Comparison of ENCODE assay signal across 8 cellular contexts in the genomic region with DNA sequence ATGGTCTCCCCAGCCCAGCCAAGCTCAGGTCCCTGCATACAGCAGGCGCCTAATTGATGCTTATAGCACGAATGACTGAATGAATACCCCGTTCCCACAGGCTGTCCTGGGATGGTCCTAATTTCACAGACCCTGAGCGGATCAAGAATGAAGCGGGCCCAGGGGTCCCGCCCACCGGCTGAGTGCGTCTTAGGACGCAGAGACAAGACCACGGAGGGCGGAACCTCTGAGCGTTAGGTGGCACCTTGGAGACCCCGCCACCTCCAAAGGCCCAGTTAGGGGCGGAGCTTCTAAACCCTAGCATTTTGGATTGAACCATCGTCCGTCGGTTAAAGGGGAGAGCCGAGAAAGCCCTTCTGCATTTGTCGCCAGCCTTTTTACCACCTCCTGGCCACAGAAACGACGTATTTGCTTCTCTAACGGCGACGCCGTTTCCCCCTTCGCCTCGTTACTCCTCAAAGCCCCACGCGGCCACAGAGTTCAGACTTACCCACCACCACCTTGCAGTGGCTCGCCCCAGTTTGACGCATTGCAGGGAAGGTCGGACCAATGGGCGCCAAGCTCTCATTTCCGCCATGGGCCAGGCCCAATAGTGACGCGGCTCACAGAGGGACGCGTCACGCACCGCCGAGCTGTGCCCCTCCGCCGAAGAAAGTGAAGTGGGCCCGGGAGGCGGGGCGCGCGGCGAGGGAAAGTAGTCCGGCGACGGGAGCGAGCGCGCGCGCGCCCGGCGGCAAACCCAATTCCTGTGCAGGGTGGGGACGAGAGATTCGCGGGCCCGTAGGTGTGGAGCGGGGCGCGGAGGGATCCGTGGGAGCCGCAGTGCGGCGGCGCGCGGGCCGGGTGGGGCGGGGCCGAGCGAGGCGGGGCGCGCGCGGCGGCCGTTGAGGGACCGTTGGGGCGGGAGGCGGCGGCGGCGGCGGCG. TPM values are rescaled to one million over a fixed set of nuclear protein-coding genes. Genes with fewer than 3 reads are reported as not detected.
A peak's percentile ranks its signal among the peaks of the same experiment; 100 is the strongest.
DNase-seq lines count a peak whose midpoint lies in the region; TF ChIP-seq lines count a peak whose summit lies in the region.

No MANE protein-coding gene starts in this region.

- DNase-seq in ELF-1 (ENCODE audit: low read depth, low spot score) (peak; percentile 99), H4 (ENCODE audit: low spot score) (peak; percentile 97), LNCaP clone FGC (ENCODE audit: low read depth) (peak; percentile 87), RPMI8226 (peak; percentile 95), fibroblast of villous mesenchyme (ENCODE audit: low read depth) (peak; percentile 99), nephron progenitor cell (peak; percentile 99)
- DNase-seq in activated effector memory CD4-positive, alpha-beta T cell treated with anti-CD3 and anti-CD28 coated beads, Interleukin-2, amount 50 U/mL, for 16 hours: peak; percentile 99

- TF ChIP-seq CTCF in LNCaP clone FGC (IDR thresholded peaks at IDR 0.05; ENCODE audit: control insufficient read depth, extremely low read depth, insufficient read depth): no peak
- no peak for TF ChIP-seq CTCF in fibroblast of villous mesenchyme (IDR thresholded peaks at IDR 0.05; ENCODE audit: insufficient read depth, low read depth, low read length)
- no peak for TF ChIP-seq CTCF in nephron progenitor cell (IDR thresholded peaks at IDR 0.05)

- peak overlapping the region; percentile 100 for H3K27ac Mint-ChIP-seq in nephron progenitor cell
- peak overlapping the region; percentile 100 for H3K27ac Mint-ChIP-seq in stimulated activated naive CD8-positive, alpha-beta T cell treated with anti-CD3 and anti-CD28 coated beads, Interleukin-15, Interleukin-2, amounts not matched to agents 100 ng/mL and 50 ng/mL, for 24 hours

- H3K9me3 Mint-ChIP-seq in nephron progenitor cell: peaks cover 44% of the 10 kb centered on the region
- peaks cover 17% of the 10 kb centered on the region for H3K9me3 Mint-ChIP-seq in stimulated activated naive CD8-positive, alpha-beta T cell treated with anti-CD3 and anti-CD28 coated beads, Interleukin-15, Interleukin-2, amounts not matched to agents 100 ng/mL and 50 ng/mL, for 24 hours

- peaks cover 13% of the 10 kb centered on the region for H3K36me3 Mint-ChIP-seq in nephron progenitor cell (ENCODE audit: low read depth)
- peaks cover 20% of the 10 kb centered on the region for H3K36me3 Mint-ChIP-seq in stimulated activated naive CD8-positive, alpha-beta T cell treated with anti-CD3 and anti-CD28 coated beads, Interleukin-15, Interleukin-2, amounts not matched to agents 100 ng/mL and 50 ng/mL, for 24 hours (ENCODE audit: low read depth)

- peak overlapping the region; percentile 93 for H3K4me3 Mint-ChIP-seq in nephron progenitor cell
- H3K4me3 Mint-ChIP-seq in stimulated activated naive CD8-positive, alpha-beta T cell treated with anti-CD3 and anti-CD28 coated beads, Interleukin-15, Interleukin-2, amounts not matched to agents 100 ng/mL and 50 ng/mL, for 24 hours: peak overlapping the region; percentile 97

- H3K4me1 Mint-ChIP-seq in nephron progenitor cell: peaks cover 37% of the 10 kb centered on the region
- H3K4me1 Mint-ChIP-seq in stimulated activated naive CD8-positive, alpha-beta T cell treated with anti-CD3 and anti-CD28 coated beads, Interleukin-15, Interleukin-2, amounts not matched to agents 100 ng/mL and 50 ng/mL, for 24 hours (ENCODE audit: low read depth): peaks cover 37% of the 10 kb centered on the region

- peaks cover 8% of the 10 kb centered on the region for H3K27me3 Mint-ChIP-seq in nephron progenitor cell (ENCODE audit: low read depth, poor library complexity)
- no peaks in the 10 kb centered on the region for H3K27me3 Mint-ChIP-seq in stimulated activated naive CD8-positive, alpha-beta T cell treated with anti-CD3 and anti-CD28 coated beads, Interleukin-15, Interleukin-2, amounts not matched to agents 100 ng/mL and 50 ng/mL, for 24 hours

- H3K4me3 ChIP-seq in LNCaP clone FGC (ENCODE audit: low read depth, low read length) (peak overlapping the region; percentile 75), fibroblast of villous mesenchyme (ENCODE audit: low read depth, low read length) (peak overlapping the region; percentile 97)

RNA-seq across cellular contexts. Expression of a gene that starts 0.5 kb away (rescaled TPM):
- 166 TPM in 2 replicates for total RNA-seq in H4 (2014; rRNA removed; shearing (Covaris generic))
- total RNA-seq in fibroblast of villous mesenchyme: 124 and 213 TPM in 2 replicates

RNA-seq across cellular contexts. Expression of a gene that starts 24.2 kb away (rescaled TPM):
- 0.06 and 0.08 TPM in 2 replicates for total RNA-seq in H4 (2014; rRNA removed; shearing (Covaris generic))
- total RNA-seq in fibroblast of villous mesenchyme: 3.5 and 5.5 TPM in 2 replicates

RNA-seq across cellular contexts. Expression of a gene that starts 35.3 kb away (rescaled TPM):
- not detected in 2 replicates for total RNA-seq in H4 (2014; rRNA removed; shearing (Covaris generic))
- total RNA-seq in fibroblast of villous mesenchyme: not detected in 2 replicates

Comparison
In these comparisons a context has a peak if more than half of its experiments do, and no peak if none do; other contexts are left out.
1. Peak in every context shown above with its lines: DNase-seq and H3K4me3 ChIP-seq.